2 cellular contexts compared by ENCODE assay signal in genomic region chr19:34375598-34375997, GRCh38.
A peak's percentile ranks its signal among the peaks of the same experiment; 100 is the strongest.
TF ChIP-seq lines count a peak whose summit lies in the region.

No MANE protein-coding gene starts in this region.

TF ChIP-seq in A549, 52 proteins besides CTCF, POLR2A, EP300 and RAD21 (continued from another document):
- TF ChIP-seq KDM5A (IDR thresholded peaks at IDR 0.05) (no peak), PHF8 (IDR thresholded peaks at IDR 0.05; ENCODE audit: borderline replicate concordance, low read depth) (no peak), KDM1A (IDR thresholded peaks at IDR 0.05; ENCODE audit: low read depth) (no peak), RARB (CRISPR knock-in tag; IDR thresholded peaks at IDR 0.05) (no peak), ZSCAN20 (CRISPR knock-in tag; IDR thresholded peaks at IDR 0.05) (no peak), ZC3H11A (IDR thresholded peaks at IDR 0.05) (no peak)

TF ChIP-seq in liver, 16 proteins besides CTCF, POLR2A, EP300 and RAD21:
- TF ChIP-seq NR2F2 (IDR thresholded peaks at IDR 0.05) (peak; percentile 83), MAX (IDR thresholded peaks at IDR 0.05) (no peak), SP1 (IDR thresholded peaks at IDR 0.05) (peak; percentile 51), RXRA (IDR thresholded peaks at IDR 0.05) (peak in 1 of 2 donors; percentile 54)
